In genomic region chr10:80486785-80487421, GRCh38 we compare ENCODE assay signal across 16 cellular contexts. TPM values are rescaled to one million over a fixed set of nuclear protein-coding genes. Genes with fewer than 3 reads are reported as not detected.
DNase-seq lines count a peak whose midpoint lies in the region; ATAC-seq and TF ChIP-seq lines count a peak whose summit lies in the region.
"Had no signal": no experiment of that assay in that cellular context is flagged by ENCODE, and none has a peak within 500 bp of the region (broad histone marks: within the 10 kb centered on the region; RNA-seq: fewer than 3 reads in every experiment).

No MANE protein-coding gene starts in this region.

- H3K27me3 ChIP-seq in esophagus squamous epithelium: no peaks in the 10 kb centered on the region
- H3K27me3 ChIP-seq in spleen (replicated peaks in 1 of 7): no peaks in the 10 kb centered on the region
- no peaks in the 10 kb centered on the region for H3K27me3 ChIP-seq in testis
- H3K27me3 ChIP-seq: vagina had no signal

- no peak for TF ChIP-seq CTCF in VCaP (conservative IDR thresholded peaks at IDR 0.05)
- TF ChIP-seq CTCF in esophagus squamous epithelium (IDR thresholded peaks at IDR 0.05): no peak
- no peak for TF ChIP-seq CTCF in spleen (IDR thresholded peaks at IDR 0.05 in 8 of 11, conservative IDR thresholded peaks at IDR 0.05 in 3 of 11)
- no peak for TF ChIP-seq CTCF in testis (IDR thresholded peaks at IDR 0.05)

- peak; percentile 44 for DNase-seq in activated CD8-positive, alpha-beta memory T cell treated with anti-CD3 and anti-CD28 coated beads, Interleukin-2, amount 50 U/mL, for 48 hours
- no peak for DNase-seq in activated CD8-positive, alpha-beta memory T cell treated with anti-CD3 and anti-CD28 coated beads, Interleukin-2, amount 50 U/mL, for 4 hours
- no peak for DNase-seq in esophagus squamous epithelium (lab: John Stamatoyannopoulos, UW)
- DNase-seq in spleen: no peak
- no peak for DNase-seq in testis
- no peak for DNase-seq in left colon
- DNase-seq: DMS79, NCI-H2029, occipital lobe had no signal

- 78 to 93% methylated on average over 3 to 6 of the region's 9 CpGs for WGBS in esophagus squamous epithelium, 2 donors
- 72 to 87% (median 78%) methylated on average over 7 to 9 of the region's 9 CpGs for WGBS in spleen, 5 donors
- 88 to 91% methylated on average over 8 to 9 of the region's 9 CpGs for WGBS in testis, 2 donors

- H3K4me3 ChIP-seq in esophagus squamous epithelium: no peak overlapping the region
- H3K4me3 ChIP-seq in spleen: peak overlapping the region in 2 of 8 donors; percentile 12 to 48
- no peak overlapping the region for H3K4me3 ChIP-seq in testis
- H3K4me3 ChIP-seq: GM12878, vagina had no signal

- H3K36me3 ChIP-seq in esophagus squamous epithelium: peaks cover 11 to 64% (median 18%) of the 10 kb centered on the region in 3 donors
- peaks cover 0 to 52% (median 17%) of the 10 kb centered on the region in 6 donors for H3K36me3 ChIP-seq in spleen
- H3K36me3 ChIP-seq in testis (ENCODE audit: low read depth, missing control alignments): no peaks in the 10 kb centered on the region

- peak overlapping the region; percentile 99 for H3K27ac ChIP-seq in VCaP
- peak overlapping the region; percentile 34 to 74 (median 70) for H3K27ac ChIP-seq in esophagus squamous epithelium
- peak overlapping the region; percentile 32 to 96 (median 80) for H3K27ac ChIP-seq in spleen
- no peak overlapping the region for H3K27ac ChIP-seq in testis

- H3K9me3 ChIP-seq in esophagus squamous epithelium: no peaks in the 10 kb centered on the region
- no peaks in the 10 kb centered on the region for H3K9me3 ChIP-seq in spleen
- H3K9me3 ChIP-seq in testis: no peaks in the 10 kb centered on the region
- H3K9me3 ChIP-seq: vagina had no signal

- intact Hi-C loops in esophagus squamous epithelium (cut with DNase I) (no loop called here), spleen (cut with DNase I; ENCODE audit: low total_unique reads) (no loop called here), testis (cut with DNase I; ENCODE audit: low total_unique reads) (no loop called here), left colon (cut with DNase I, micrococcal nuclease) (no loop called here)

- ATAC-seq in GM18520 (IDR thresholded peaks at IDR 0.05; ENCODE audit: unreplicated experiment) (no peak), left colon (no peak)
- ATAC-seq: GM12878, SK-N-SH treated with all-trans-retinoic acid at 6 μM for 48 hours had no signal

- no peak for TF ChIP-seq POLR2A in esophagus squamous epithelium (IDR thresholded peaks at IDR 0.05)
- no peak for TF ChIP-seq POLR2A in spleen (IDR thresholded peaks at IDR 0.05)
- TF ChIP-seq POLR2A in testis (IDR thresholded peaks at IDR 0.05): no peak

- H3K4me1 ChIP-seq in esophagus squamous epithelium (peaks cover 48 to 100% (median 71%) of the 10 kb centered on the region in 3 donors), spleen (peaks cover 44 to 100% (median 93%) of the 10 kb centered on the region in 6 donors), testis (peaks cover 53% of the 10 kb centered on the region)

RNA-seq across cellular contexts. Expression of gene TSPAN14, which starts 32.8 kb away (rescaled TPM):
- 100 to 1,000 TPM in 2 of 4 donors, 10 to 100 TPM in 2; 66.4 to 118 (median 89.8) TPM for total RNA-seq in esophagus squamous epithelium
- 100 to 1,000 TPM in 6 of 7 donors, 10 to 100 TPM in 1; 81.3 to 172 (median 129) TPM for total RNA-seq in spleen
- 10 to 100 TPM; 13.3 to 32.5 (median 24.6) TPM for polyA plus RNA-seq in spleen
- total RNA-seq in testis: 10 to 100 TPM; 61.4 to 64.6 TPM
- polyA plus RNA-seq in testis (ENCODE audit: insufficient read depth, low read depth, low replicate concordance): 59.1 TPM
- 10 to 100 TPM; 85.6 TPM for total RNA-seq in left colon

RNA-seq across cellular contexts. Expression of gene SH2D4B, which starts 50.8 kb away (rescaled TPM):
- total RNA-seq in esophagus squamous epithelium: under 1 TPM in 1 of 4 donors, not detected in 3; 0.13 TPM
- total RNA-seq in spleen: under 1 TPM in 5 of 7 donors, not detected in 2; 0.11 to 0.46 (median 0.21) TPM
- under 1 TPM; 0.08 to 0.11 (median 0.10) TPM for polyA plus RNA-seq in spleen
- total RNA-seq in testis: 1 to 10 TPM in 1 of 2 donors, under 1 TPM in 1; 0.55 to 1.1 TPM
- polyA plus RNA-seq in testis (ENCODE audit: insufficient read depth, low read depth, low replicate concordance): 0.22 TPM
- not detected for total RNA-seq in left colon
- total RNA-seq: endothelial cell of umbilical vein, left ventricle myocardium superior, vagina had no signal
- polyA plus RNA-seq: endothelial cell of umbilical vein had no signal

Comparison
In these comparisons a context has a peak if more than half of its experiments do, and no peak if none do; other contexts are left out.
1. H3K27ac ChIP-seq: peak in VCaP (single experiment), esophagus squamous epithelium (4 of 4) and spleen (8 of 8); none in testis (0 of 2).